Comparison of ENCODE assay signal across 2 cellular contexts in the genomic region with DNA sequence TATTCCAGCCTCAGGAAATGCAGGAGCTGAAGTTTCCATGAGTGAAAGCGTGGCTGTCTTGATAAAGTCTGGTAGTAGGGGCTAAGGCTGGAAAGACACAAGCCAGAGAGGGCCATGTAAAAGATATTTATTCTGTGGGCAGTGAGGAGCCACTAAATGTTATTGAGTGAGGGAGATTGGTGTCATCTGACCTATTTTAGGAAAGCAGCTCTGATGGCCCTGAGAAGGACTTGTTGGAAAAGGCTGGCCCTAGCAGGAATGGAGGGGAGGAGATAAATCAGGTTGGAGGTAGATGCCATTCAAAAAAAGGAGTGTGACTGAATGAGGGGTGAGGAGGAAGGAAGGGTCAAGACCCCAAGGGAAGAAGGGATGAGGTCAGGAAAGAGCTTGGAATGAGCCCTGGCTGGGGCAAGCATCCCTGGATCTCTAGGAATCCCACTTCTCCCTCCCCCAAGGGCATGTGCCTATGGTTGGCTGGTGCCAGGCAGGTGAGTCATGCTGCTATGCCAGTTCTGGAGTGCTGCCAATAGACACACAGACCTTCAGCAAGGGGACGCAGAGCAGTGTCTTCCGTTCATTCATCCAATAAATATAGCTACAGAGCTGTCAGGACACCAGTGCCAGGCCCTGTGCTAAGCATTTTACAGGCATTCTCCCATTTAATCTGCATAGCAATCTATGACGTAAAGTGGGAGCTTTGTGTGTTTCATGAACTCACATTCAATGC.
TF ChIP-seq lines count a peak whose summit lies in the region.

No MANE protein-coding gene starts in this region.

TF ChIP-seq in Ishikawa, 13 proteins besides CTCF, POLR2A, EP300 and RAD21 (continued from another document):
- TF ChIP-seq, protein P1, sequence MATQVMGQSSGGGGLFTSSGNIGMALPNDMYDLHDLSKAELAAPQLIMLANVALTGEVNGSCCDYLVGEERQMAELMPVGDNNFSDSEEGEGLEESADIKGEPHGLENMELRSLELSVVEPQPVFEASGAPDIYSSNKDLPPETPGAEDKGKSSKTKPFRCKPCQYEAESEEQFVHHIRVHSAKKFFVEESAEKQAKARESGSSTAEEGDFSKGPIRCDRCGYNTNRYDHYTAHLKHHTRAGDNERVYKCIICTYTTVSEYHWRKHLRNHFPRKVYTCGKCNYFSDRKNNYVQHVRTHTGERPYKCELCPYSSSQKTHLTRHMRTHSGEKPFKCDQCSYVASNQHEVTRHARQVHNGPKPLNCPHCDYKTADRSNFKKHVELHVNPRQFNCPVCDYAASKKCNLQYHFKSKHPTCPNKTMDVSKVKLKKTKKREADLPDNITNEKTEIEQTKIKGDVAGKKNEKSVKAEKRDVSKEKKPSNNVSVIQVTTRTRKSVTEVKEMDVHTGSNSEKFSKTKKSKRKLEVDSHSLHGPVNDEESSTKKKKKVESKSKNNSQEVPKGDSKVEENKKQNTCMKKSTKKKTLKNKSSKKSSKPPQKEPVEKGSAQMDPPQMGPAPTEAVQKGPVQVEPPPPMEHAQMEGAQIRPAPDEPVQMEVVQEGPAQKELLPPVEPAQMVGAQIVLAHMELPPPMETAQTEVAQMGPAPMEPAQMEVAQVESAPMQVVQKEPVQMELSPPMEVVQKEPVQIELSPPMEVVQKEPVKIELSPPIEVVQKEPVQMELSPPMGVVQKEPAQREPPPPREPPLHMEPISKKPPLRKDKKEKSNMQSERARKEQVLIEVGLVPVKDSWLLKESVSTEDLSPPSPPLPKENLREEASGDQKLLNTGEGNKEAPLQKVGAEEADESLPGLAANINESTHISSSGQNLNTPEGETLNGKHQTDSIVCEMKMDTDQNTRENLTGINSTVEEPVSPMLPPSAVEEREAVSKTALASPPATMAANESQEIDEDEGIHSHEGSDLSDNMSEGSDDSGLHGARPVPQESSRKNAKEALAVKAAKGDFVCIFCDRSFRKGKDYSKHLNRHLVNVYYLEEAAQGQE (IDR thresholded peaks at IDR 0.05; ENCODE audit: low read depth) = no peak
- no peak for TF ChIP-seq ZBTB7A (IDR thresholded peaks at IDR 0.05; ENCODE audit: low read depth)
- TF ChIP-seq YY1 (IDR thresholded peaks at IDR 0.05; ENCODE audit: low read depth) = peak; percentile 62
- TF ChIP-seq FOXM1 (IDR thresholded peaks at IDR 0.05; ENCODE audit: borderline replicate concordance, low read depth) = no peak
- TF ChIP-seq, protein P2, sequence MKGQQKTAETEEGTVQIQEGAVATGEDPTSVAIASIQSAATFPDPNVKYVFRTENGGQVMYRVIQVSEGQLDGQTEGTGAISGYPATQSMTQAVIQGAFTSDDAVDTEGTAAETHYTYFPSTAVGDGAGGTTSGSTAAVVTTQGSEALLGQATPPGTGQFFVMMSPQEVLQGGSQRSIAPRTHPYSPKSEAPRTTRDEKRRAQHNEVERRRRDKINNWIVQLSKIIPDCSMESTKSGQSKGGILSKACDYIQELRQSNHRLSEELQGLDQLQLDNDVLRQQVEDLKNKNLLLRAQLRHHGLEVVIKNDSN (IDR thresholded peaks at IDR 0.05) = peak; percentile 75
TF ChIP-seq in Ishikawa: peak in this region for 7.

TF ChIP-seq in WTC11, 78 proteins besides CTCF, POLR2A, EP300 and RAD21 (continued from another document):
- TF ChIP-seq, protein P3, sequence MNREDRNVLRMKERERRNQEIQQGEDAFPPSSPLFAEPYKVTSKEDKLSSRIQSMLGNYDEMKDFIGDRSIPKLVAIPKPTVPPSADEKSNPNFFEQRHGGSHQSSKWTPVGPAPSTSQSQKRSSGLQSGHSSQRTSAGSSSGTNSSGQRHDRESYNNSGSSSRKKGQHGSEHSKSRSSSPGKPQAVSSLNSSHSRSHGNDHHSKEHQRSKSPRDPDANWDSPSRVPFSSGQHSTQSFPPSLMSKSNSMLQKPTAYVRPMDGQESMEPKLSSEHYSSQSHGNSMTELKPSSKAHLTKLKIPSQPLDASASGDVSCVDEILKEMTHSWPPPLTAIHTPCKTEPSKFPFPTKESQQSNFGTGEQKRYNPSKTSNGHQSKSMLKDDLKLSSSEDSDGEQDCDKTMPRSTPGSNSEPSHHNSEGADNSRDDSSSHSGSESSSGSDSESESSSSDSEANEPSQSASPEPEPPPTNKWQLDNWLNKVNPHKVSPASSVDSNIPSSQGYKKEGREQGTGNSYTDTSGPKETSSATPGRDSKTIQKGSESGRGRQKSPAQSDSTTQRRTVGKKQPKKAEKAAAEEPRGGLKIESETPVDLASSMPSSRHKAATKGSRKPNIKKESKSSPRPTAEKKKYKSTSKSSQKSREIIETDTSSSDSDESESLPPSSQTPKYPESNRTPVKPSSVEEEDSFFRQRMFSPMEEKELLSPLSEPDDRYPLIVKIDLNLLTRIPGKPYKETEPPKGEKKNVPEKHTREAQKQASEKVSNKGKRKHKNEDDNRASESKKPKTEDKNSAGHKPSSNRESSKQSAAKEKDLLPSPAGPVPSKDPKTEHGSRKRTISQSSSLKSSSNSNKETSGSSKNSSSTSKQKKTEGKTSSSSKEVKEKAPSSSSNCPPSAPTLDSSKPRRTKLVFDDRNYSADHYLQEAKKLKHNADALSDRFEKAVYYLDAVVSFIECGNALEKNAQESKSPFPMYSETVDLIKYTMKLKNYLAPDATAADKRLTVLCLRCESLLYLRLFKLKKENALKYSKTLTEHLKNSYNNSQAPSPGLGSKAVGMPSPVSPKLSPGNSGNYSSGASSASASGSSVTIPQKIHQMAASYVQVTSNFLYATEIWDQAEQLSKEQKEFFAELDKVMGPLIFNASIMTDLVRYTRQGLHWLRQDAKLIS (CRISPR knock-in tag; IDR thresholded peaks at IDR 0.05; ENCODE audit: borderline replicate concordance) = no peak
- TF ChIP-seq NFATC4 (CRISPR knock-in tag; IDR thresholded peaks at IDR 0.05) = no peak
- TF ChIP-seq, protein P4, sequence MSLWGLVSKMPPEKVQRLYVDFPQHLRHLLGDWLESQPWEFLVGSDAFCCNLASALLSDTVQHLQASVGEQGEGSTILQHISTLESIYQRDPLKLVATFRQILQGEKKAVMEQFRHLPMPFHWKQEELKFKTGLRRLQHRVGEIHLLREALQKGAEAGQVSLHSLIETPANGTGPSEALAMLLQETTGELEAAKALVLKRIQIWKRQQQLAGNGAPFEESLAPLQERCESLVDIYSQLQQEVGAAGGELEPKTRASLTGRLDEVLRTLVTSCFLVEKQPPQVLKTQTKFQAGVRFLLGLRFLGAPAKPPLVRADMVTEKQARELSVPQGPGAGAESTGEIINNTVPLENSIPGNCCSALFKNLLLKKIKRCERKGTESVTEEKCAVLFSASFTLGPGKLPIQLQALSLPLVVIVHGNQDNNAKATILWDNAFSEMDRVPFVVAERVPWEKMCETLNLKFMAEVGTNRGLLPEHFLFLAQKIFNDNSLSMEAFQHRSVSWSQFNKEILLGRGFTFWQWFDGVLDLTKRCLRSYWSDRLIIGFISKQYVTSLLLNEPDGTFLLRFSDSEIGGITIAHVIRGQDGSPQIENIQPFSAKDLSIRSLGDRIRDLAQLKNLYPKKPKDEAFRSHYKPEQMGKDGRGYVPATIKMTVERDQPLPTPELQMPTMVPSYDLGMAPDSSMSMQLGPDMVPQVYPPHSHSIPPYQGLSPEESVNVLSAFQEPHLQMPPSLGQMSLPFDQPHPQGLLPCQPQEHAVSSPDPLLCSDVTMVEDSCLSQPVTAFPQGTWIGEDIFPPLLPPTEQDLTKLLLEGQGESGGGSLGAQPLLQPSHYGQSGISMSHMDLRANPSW (CRISPR knock-in tag; conservative IDR thresholded peaks at IDR 0.05; ENCODE audit: low read depth) = no peak
- TF ChIP-seq FOXK1 (CRISPR knock-in tag; IDR thresholded peaks at IDR 0.05) = no peak
- TF ChIP-seq SP1 (CRISPR knock-in tag; conservative IDR thresholded peaks at IDR 0.05) = no peak
- TF ChIP-seq, protein P5, sequence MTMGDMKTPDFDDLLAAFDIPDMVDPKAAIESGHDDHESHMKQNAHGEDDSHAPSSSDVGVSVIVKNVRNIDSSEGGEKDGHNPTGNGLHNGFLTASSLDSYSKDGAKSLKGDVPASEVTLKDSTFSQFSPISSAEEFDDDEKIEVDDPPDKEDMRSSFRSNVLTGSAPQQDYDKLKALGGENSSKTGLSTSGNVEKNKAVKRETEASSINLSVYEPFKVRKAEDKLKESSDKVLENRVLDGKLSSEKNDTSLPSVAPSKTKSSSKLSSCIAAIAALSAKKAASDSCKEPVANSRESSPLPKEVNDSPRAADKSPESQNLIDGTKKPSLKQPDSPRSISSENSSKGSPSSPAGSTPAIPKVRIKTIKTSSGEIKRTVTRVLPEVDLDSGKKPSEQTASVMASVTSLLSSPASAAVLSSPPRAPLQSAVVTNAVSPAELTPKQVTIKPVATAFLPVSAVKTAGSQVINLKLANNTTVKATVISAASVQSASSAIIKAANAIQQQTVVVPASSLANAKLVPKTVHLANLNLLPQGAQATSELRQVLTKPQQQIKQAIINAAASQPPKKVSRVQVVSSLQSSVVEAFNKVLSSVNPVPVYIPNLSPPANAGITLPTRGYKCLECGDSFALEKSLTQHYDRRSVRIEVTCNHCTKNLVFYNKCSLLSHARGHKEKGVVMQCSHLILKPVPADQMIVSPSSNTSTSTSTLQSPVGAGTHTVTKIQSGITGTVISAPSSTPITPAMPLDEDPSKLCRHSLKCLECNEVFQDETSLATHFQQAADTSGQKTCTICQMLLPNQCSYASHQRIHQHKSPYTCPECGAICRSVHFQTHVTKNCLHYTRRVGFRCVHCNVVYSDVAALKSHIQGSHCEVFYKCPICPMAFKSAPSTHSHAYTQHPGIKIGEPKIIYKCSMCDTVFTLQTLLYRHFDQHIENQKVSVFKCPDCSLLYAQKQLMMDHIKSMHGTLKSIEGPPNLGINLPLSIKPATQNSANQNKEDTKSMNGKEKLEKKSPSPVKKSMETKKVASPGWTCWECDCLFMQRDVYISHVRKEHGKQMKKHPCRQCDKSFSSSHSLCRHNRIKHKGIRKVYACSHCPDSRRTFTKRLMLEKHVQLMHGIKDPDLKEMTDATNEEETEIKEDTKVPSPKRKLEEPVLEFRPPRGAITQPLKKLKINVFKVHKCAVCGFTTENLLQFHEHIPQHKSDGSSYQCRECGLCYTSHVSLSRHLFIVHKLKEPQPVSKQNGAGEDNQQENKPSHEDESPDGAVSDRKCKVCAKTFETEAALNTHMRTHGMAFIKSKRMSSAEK (CRISPR knock-in tag; IDR thresholded peaks at IDR 0.05; ENCODE audit: borderline replicate concordance) = no peak
- no peak for TF ChIP-seq JAZF1 (CRISPR knock-in tag; IDR thresholded peaks at IDR 0.05)
- no peak for TF ChIP-seq JUN (CRISPR knock-in tag; IDR thresholded peaks at IDR 0.05)
- no peak for TF ChIP-seq ZNF671 (CRISPR knock-in tag; IDR thresholded peaks at IDR 0.05)
TF ChIP-seq in WTC11: peak in this region for 0.
